In the genomic region with DNA sequence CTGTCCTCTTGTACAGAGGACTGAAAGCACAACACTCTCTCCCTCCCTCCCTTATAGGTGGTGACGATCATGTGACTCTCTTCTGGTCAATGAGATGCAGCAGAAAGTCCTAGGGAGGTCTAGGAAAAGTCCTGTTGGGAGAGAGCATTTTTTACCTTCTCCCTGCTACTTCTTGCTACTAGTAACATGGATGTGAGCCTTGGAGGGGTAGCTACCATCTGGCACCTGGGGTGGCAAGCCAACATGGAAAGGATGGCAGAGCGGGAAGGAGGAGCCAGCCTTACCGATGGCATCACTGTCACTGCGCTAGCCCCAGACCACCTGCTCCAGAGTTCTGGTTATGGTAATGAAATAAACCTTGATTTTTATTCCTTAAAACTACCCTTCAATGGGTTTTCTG, we compare ENCODE assay signal across 16 cellular contexts.
DNase-seq lines count a peak whose midpoint lies in the region; ATAC-seq and TF ChIP-seq lines count a peak whose summit lies in the region.
"Had no signal": no experiment of that assay in that cellular context is flagged by ENCODE, and none has a peak within 500 bp of the region (broad histone marks: within the 10 kb centered on the region; RNA-seq: fewer than 3 reads in every experiment).

No MANE protein-coding gene starts in this region.

- no peaks in the 10 kb centered on the region for H3K79me2 ChIP-seq in KMS-11 (ENCODE audit: insufficient read depth, low read depth)

- no peak overlapping the region for H3K27ac Mint-ChIP-seq in stimulated activated naive CD8-positive, alpha-beta T cell treated with anti-CD3 and anti-CD28 coated beads, Interleukin-15, amount 100 ng/mL, for 72 hours
- H3K27ac Mint-ChIP-seq: CD4-positive, alpha-beta memory T cell had no signal

- DNase-seq in WERI-Rb-1 (no peak), mesenchymal stem cell (no peak), NCI-H345 treated with DMSO at 0.1 percent for 48 hours (lab: John Stamatoyannopoulos, UW; ENCODE audit: unreplicated experiment) (no peak), DMS 273 (lab: John Stamatoyannopoulos, UW; ENCODE audit: unreplicated experiment) (no peak), activated T-cell treated with anti-CD3 and anti-CD28 coated beads for 4 hours (no peak)
- no peak for DNase-seq in stimulated activated naive CD8-positive, alpha-beta T cell treated with anti-CD3 and anti-CD28 coated beads, Interleukin-15, amount 100 ng/mL, for 72 hours
- DNase-seq: ACHN; CD4-positive, alpha-beta memory T cell; DMS153; DMS79 treated with DMSO at 0.1 percent for 48 hours; GF-D8; HCEC 1CT had no signal

- no peaks in the 10 kb centered on the region for H4K20me1 ChIP-seq in BLaER1 treated with 17β-estradiol and CSF1 and Interleukin-3, amounts not matched to agents 10 nM and 100 nM
- H4K20me1 ChIP-seq in KMS-11 (ENCODE audit: insufficient read depth): no peaks in the 10 kb centered on the region

- 0 out of 20 replicates have a peak overlapping the region, but pooled peaks of 1 of the 10 experiments have one; percentile 33 for H3K4me3 ChIP-seq in BLaER1 treated with 17β-estradiol and CSF1 and Interleukin-3, amounts not matched to agents 10 nM and 100 nM
- no peak overlapping the region for H3K4me3 ChIP-seq in KMS-11 (IDR thresholded peaks at IDR 0.05; ENCODE audit: insufficient read depth, low read depth, low read length)
- H3K4me3 ChIP-seq in WERI-Rb-1 (ENCODE audit: low read depth, low read length): no peak overlapping the region
- no peak overlapping the region for H3K4me3 ChIP-seq in mesenchymal stem cell (ENCODE audit: insufficient read depth in 1 of 2, low read depth in 1 of 2, low read length in 2 of 2)

- H3K27ac ChIP-seq in BLaER1 treated with 17β-estradiol and CSF1 and Interleukin-3, amounts not matched to agents 10 nM and 100 nM: peak overlapping the region in 9 of 11 experiments; percentile 58 to 81 (median 72); a peak in 18 of 22 replicates
- H3K27ac ChIP-seq in KMS-11 (peak overlapping the region; percentile 61; the same call in 1 of the 2 replicates), WERI-Rb-1 (peak overlapping the region; percentile 42), mesenchymal stem cell (ENCODE audit: low read length, poor library complexity, severe bottlenecking) (no peak overlapping the region)
- H3K27ac ChIP-seq: C4-2B, HL-60 had no signal

- no CpG with 5 or more reads among the region's 4 CpGs for WGBS in mesenchymal stem cell

- H3K4ac ChIP-seq in mesenchymal stem cell (ENCODE audit: low read depth in 1 of 2, low read length in 2 of 2): no peak overlapping the region

- no peak overlapping the region for H3K18ac ChIP-seq in mesenchymal stem cell (ENCODE audit: low read depth in 1 of 2, low read length in 2 of 2)

- peak overlapping the region in 5 of 11 experiments; percentile 40 to 63 (median 50); a peak in 10 of 22 replicates for H3K9ac ChIP-seq in BLaER1 treated with 17β-estradiol and CSF1 and Interleukin-3, amounts not matched to agents 10 nM and 100 nM
- no peak overlapping the region for H3K9ac ChIP-seq in KMS-11
- H3K9ac ChIP-seq in mesenchymal stem cell (ENCODE audit: low read length): no peak overlapping the region

- no peak for ATAC-seq in stimulated activated naive CD8-positive, alpha-beta T cell treated with anti-CD3 and anti-CD28 coated beads, Interleukin-15, amount 100 ng/mL, for 72 hours

- H3K36me3 ChIP-seq in BLaER1 treated with 17β-estradiol and CSF1 and Interleukin-3, amounts not matched to agents 10 nM and 100 nM: peaks cover 0 to 14% (median 8%) of the 10 kb centered on the region in 11 experiments; a peak in 8 of 22 replicates
- H3K36me3 ChIP-seq in KMS-11 (ENCODE audit: insufficient read depth): no peaks in the 10 kb centered on the region
- peaks cover 17% of the 10 kb centered on the region for H3K36me3 ChIP-seq in WERI-Rb-1
- H3K36me3 ChIP-seq in mesenchymal stem cell (ENCODE audit: control insufficient read depth in 1 of 2, insufficient read depth in 2 of 2, low read depth in 1 of 2, low read length in 2 of 2): no peaks in the 10 kb centered on the region

- no peak overlapping the region for H3K23ac ChIP-seq in mesenchymal stem cell (ENCODE audit: low read length in 2 of 2)

- no peak overlapping the region for H2BK5ac ChIP-seq in mesenchymal stem cell (ENCODE audit: low read depth, low read length, poor library complexity, severe bottlenecking)

- H3K79me1 ChIP-seq in mesenchymal stem cell (replicated peaks; ENCODE audit: low read length, poor library complexity, severe bottlenecking): no peaks in the 10 kb centered on the region

- peak overlapping the region; percentile 23 for H4K91ac ChIP-seq in mesenchymal stem cell (ENCODE audit: low read length)

- no peak overlapping the region for H2AK5ac ChIP-seq in mesenchymal stem cell (ENCODE audit: low read length, severe bottlenecking)

- no peak overlapping the region for H2BK12ac ChIP-seq in mesenchymal stem cell (ENCODE audit: low read length in 2 of 2)

- peaks cover 6% of the 10 kb centered on the region for H3K4me1 Mint-ChIP-seq in stimulated activated naive CD8-positive, alpha-beta T cell treated with anti-CD3 and anti-CD28 coated beads, Interleukin-15, amount 100 ng/mL, for 72 hours

- H2AFZ ChIP-seq in KMS-11 (ENCODE audit: low read depth) (no peak overlapping the region), mesenchymal stem cell (ENCODE audit: low read depth, low read length) (no peak overlapping the region)

- H3K27me3 Mint-ChIP-seq in stimulated activated naive CD8-positive, alpha-beta T cell treated with anti-CD3 and anti-CD28 coated beads, Interleukin-15, amount 100 ng/mL, for 72 hours: no peaks in the 10 kb centered on the region

- H3K9me3 ChIP-seq in BLaER1 treated with 17β-estradiol and CSF1 and Interleukin-3, amounts not matched to agents 10 nM and 100 nM (replicated peaks in 1 of 11): peaks cover 18 to 39% (median 34%) of the 10 kb centered on the region in 11 experiments
- peaks cover 20% of the 10 kb centered on the region for H3K9me3 ChIP-seq in WERI-Rb-1 (ENCODE audit: severe bottlenecking)
- H3K9me3 ChIP-seq in mesenchymal stem cell (ENCODE audit: control insufficient read depth, low read length): peaks cover 14% of the 10 kb centered on the region

- no peak overlapping the region for H2BK120ac ChIP-seq in mesenchymal stem cell (ENCODE audit: low read depth, low read length)

- H3K4me3 Mint-ChIP-seq in stimulated activated naive CD8-positive, alpha-beta T cell treated with anti-CD3 and anti-CD28 coated beads, Interleukin-15, amount 100 ng/mL, for 72 hours: no peak overlapping the region
- H3K4me3 Mint-ChIP-seq: CD4-positive, alpha-beta memory T cell had no signal

- peaks cover 8 to 23% of the 10 kb centered on the region in 2 donors for H3K9me3 Mint-ChIP-seq in stimulated activated naive CD8-positive, alpha-beta T cell treated with anti-CD3 and anti-CD28 coated beads, Interleukin-15, amount 100 ng/mL, for 72 hours

- TF ChIP-seq CTCF in KMS-11 (conservative IDR thresholded peaks at IDR 0.05; ENCODE audit: low read depth, low read length) (no peak), WERI-Rb-1 (IDR thresholded peaks at IDR 0.05; ENCODE audit: low read depth, low read length) (no peak)

- peak overlapping the region; percentile 66 to 87 (median 81) for H3K4me2 ChIP-seq in BLaER1 treated with 17β-estradiol and CSF1 and Interleukin-3, amounts not matched to agents 10 nM and 100 nM
- H3K4me2 ChIP-seq in KMS-11 (peak overlapping the region; percentile 44; the same call in 1 of the 2 replicates), mesenchymal stem cell (ENCODE audit: low read length, poor library complexity, severe bottlenecking) (no peak overlapping the region)

- H3K14ac ChIP-seq in mesenchymal stem cell (ENCODE audit: low read length in 2 of 2): no peak overlapping the region

- no peak overlapping the region for H4K8ac ChIP-seq in mesenchymal stem cell (ENCODE audit: low read length)

- no peak overlapping the region for H2BK15ac ChIP-seq in mesenchymal stem cell (ENCODE audit: low read depth, poor library complexity, severe bottlenecking)

- H3K4me1 ChIP-seq in BLaER1 treated with 17β-estradiol and CSF1 and Interleukin-3, amounts not matched to agents 10 nM and 100 nM: peaks cover 35 to 84% (median 74%) of the 10 kb centered on the region in 10 experiments
- peaks cover 49% of the 10 kb centered on the region for H3K4me1 ChIP-seq in KMS-11 (ENCODE audit: low read depth, poor library complexity, severe bottlenecking)
- H3K4me1 ChIP-seq in mesenchymal stem cell (ENCODE audit: control insufficient read depth, insufficient read depth, low read depth, low read length): no peaks in the 10 kb centered on the region

- no peaks in the 10 kb centered on the region for H3K27me3 ChIP-seq in BLaER1 treated with 17β-estradiol and CSF1 and Interleukin-3, amounts not matched to agents 10 nM and 100 nM
- H3K27me3 ChIP-seq in KMS-11 (ENCODE audit: insufficient read depth, low read depth) (no peaks in the 10 kb centered on the region), WERI-Rb-1 (ENCODE audit: insufficient read depth, low read depth, severe bottlenecking) (no peaks in the 10 kb centered on the region), mesenchymal stem cell (ENCODE audit: control insufficient read depth in 1 of 2, insufficient read depth in 1 of 2, low read length in 2 of 2) (peaks cover 0 to 33% of the 10 kb centered on the region in 2 experiments)
